25 cellular contexts compared by ENCODE assay signal in genomic region chr13:110229905-110230563, GRCh38.
A peak's percentile ranks its signal among the peaks of the same experiment; 100 is the strongest.
DNase-seq lines count a peak whose midpoint lies in the region; ATAC-seq and TF ChIP-seq lines count a peak whose summit lies in the region.
"Had no signal": no experiment of that assay in that cellular context is flagged by ENCODE, and none has a peak within 500 bp of the region (broad histone marks: within the 10 kb centered on the region; RNA-seq: fewer than 3 reads in every experiment).

No MANE protein-coding gene starts in this region.

- H3K4me3 Mint-ChIP-seq in stimulated activated naive CD8-positive, alpha-beta T cell treated with anti-CD3 and anti-CD28 coated beads, Interleukin-15, amount 100 ng/mL, for 72 hours, result no peak overlapping the region
- H3K4me3 Mint-ChIP-seq in endodermal cell (no peak overlapping the region), progenitor cell of endocrine pancreas (ENCODE audit: low read depth) (no peak overlapping the region)
- H3K4me3 Mint-ChIP-seq: activated naive CD8-positive, alpha-beta T cell treated with anti-CD3 and anti-CD28 coated beads for 36 hours; neural crest cell; T-helper 2 cell treated with Interferon-gamma antibody and Interleukin-4, amounts not matched to agents 5 μg/mL and 100 μg/mL, for 36 hours had no signal

- H3K9me3 Mint-ChIP-seq in stimulated activated naive CD8-positive, alpha-beta T cell treated with anti-CD3 and anti-CD28 coated beads, Interleukin-15, amount 100 ng/mL, for 72 hours, result no peaks in the 10 kb centered on the region
- H3K9me3 Mint-ChIP-seq in endodermal cell, result no peaks in the 10 kb centered on the region
- peaks cover 6% of the 10 kb centered on the region for H3K9me3 Mint-ChIP-seq in progenitor cell of endocrine pancreas (ENCODE audit: low read depth)
- H3K9me3 Mint-ChIP-seq: activated naive CD8-positive, alpha-beta T cell treated with anti-CD3 and anti-CD28 coated beads for 36 hours; neural crest cell; T-helper 2 cell treated with Interferon-gamma antibody and Interleukin-4, amounts not matched to agents 5 μg/mL and 100 μg/mL, for 36 hours had no signal

- peaks cover 32% of the 10 kb centered on the region for H3K36me3 Mint-ChIP-seq in endodermal cell (ENCODE audit: low read depth)
- peaks cover 3% of the 10 kb centered on the region for H3K36me3 Mint-ChIP-seq in progenitor cell of endocrine pancreas (ENCODE audit: insufficient read depth)
- H3K36me3 Mint-ChIP-seq: activated naive CD8-positive, alpha-beta T cell treated with anti-CD3 and anti-CD28 coated beads for 36 hours had no signal

- 79 to 95% methylated on average over 7 to 16 of the region's 16 CpGs for WGBS in endodermal cell (ENCODE audit: insufficient coverage in 1 of 2, insufficient read length in 1 of 2), 2 experiments

- no peak for DNase-seq in stimulated activated naive CD8-positive, alpha-beta T cell treated with anti-CD3 and anti-CD28 coated beads, Interleukin-15, amount 100 ng/mL, for 72 hours
- no peak for DNase-seq in stimulated activated naive CD8-positive, alpha-beta T cell treated with anti-CD3 and anti-CD28 coated beads, Interleukin-15, Interleukin-2, amounts not matched to agents 100 U/mL and 50 U/mL, for 24 hours
- DNase-seq in endodermal cell, result no peak
- DNase-seq in progenitor cell of endocrine pancreas (ENCODE audit: low spot score, unreplicated experiment), result no peak
- DNase-seq in uterus, result no peak
- DNase-seq in SW 1271 (lab: John Stamatoyannopoulos, UW), result no peak
- no peak for DNase-seq in caudate nucleus (lab: John Stamatoyannopoulos, UW)
- DNase-seq: activated naive CD8-positive, alpha-beta T cell treated with anti-CD3 and anti-CD28 coated beads for 36 hours; cerebellar nuclear complex; COR-L47; DMS79; foreskin keratinocyte; GM23248; hypothalamus; Kasumi-1; NCI-H187; NCI-H526 treated with DMSO at 0.1 percent for 48 hours; SK-N-SH; stimulated activated CD4-positive, alpha-beta T cell treated with anti-CD3 and anti-CD28 coated beads, Interleukin-2, amount 100 ng/mL, for 24 hours had no signal

- no peaks in the 10 kb centered on the region for H3K9me3 ChIP-seq in endodermal cell (ENCODE audit: control insufficient read depth, low read length)
- no peaks in the 10 kb centered on the region for H3K9me3 ChIP-seq in uterus
- H3K9me3 ChIP-seq: BLaER1, SK-N-SH had no signal

- no peak for TF ChIP-seq POLR2A in uterus (IDR thresholded peaks at IDR 0.05)

- peaks cover 64% of the 10 kb centered on the region for H3K27me3 Mint-ChIP-seq in stimulated activated naive CD8-positive, alpha-beta T cell treated with anti-CD3 and anti-CD28 coated beads, Interleukin-15, amount 100 ng/mL, for 72 hours
- H3K27me3 Mint-ChIP-seq in endodermal cell (ENCODE audit: insufficient read depth) (no peaks in the 10 kb centered on the region), progenitor cell of endocrine pancreas (peaks cover 21% of the 10 kb centered on the region)

- peaks cover 11% of the 10 kb centered on the region for H3K4me1 ChIP-seq in endodermal cell (ENCODE audit: control insufficient read depth, insufficient read depth, low read length)
- peaks cover 0 to 13% of the 10 kb centered on the region in 2 donors for H3K4me1 ChIP-seq in uterus
- H3K4me1 ChIP-seq: BLaER1, foreskin keratinocyte had no signal

- H3K4me3 ChIP-seq in endodermal cell (ENCODE audit: low read length) (no peak overlapping the region), uterus (no peak overlapping the region)
- H3K4me3 ChIP-seq: BLaER1, GM23248, skin epidermis had no signal

- H3K9ac ChIP-seq in endodermal cell (ENCODE audit: extremely low read depth, low read length, poor library complexity, severe bottlenecking), result no peak overlapping the region
- H3K9ac ChIP-seq: BLaER1, GM23248, SK-N-SH had no signal

- H3K36me3 ChIP-seq in endodermal cell (ENCODE audit: control insufficient read depth, insufficient read depth, low read length) (peaks cover 33% of the 10 kb centered on the region), uterus (no peaks in the 10 kb centered on the region)
- H3K36me3 ChIP-seq: BLaER1 had no signal

- intact Hi-C loops in uterus (cut with DNase I; ENCODE audit: low total_unique reads), result loop anchor here (10.0 kb wide), 1 partner anchor 185 kb away; no protein-coding TSS in a partner anchor

- ATAC-seq in stimulated activated naive CD8-positive, alpha-beta T cell treated with anti-CD3 and anti-CD28 coated beads, Interleukin-15, amount 100 ng/mL, for 72 hours, result peak; percentile 20
- no peak for ATAC-seq in stimulated activated naive CD8-positive, alpha-beta T cell treated with anti-CD3 and anti-CD28 coated beads, Interleukin-15, Interleukin-2, amounts not matched to agents 100 U/mL and 50 U/mL, for 24 hours
- ATAC-seq in HG02588 (IDR thresholded peaks at IDR 0.05; ENCODE audit: unreplicated experiment), result no peak

- no peak overlapping the region for H3K27ac Mint-ChIP-seq in stimulated activated naive CD8-positive, alpha-beta T cell treated with anti-CD3 and anti-CD28 coated beads, Interleukin-15, amount 100 ng/mL, for 72 hours
- peak overlapping the region; percentile 27 for H3K27ac Mint-ChIP-seq in endodermal cell
- H3K27ac Mint-ChIP-seq in progenitor cell of endocrine pancreas, result peak overlapping the region; percentile 22
- H3K27ac Mint-ChIP-seq: activated naive CD8-positive, alpha-beta T cell treated with anti-CD3 and anti-CD28 coated beads for 36 hours; T-helper 2 cell treated with Interferon-gamma antibody and Interleukin-4, amounts not matched to agents 5 μg/mL and 100 μg/mL, for 36 hours had no signal

- TF ChIP-seq CTCF in endodermal cell (conservative IDR thresholded peaks at IDR 0.05), result no peak
- TF ChIP-seq CTCF in progenitor cell of endocrine pancreas (IDR thresholded peaks at IDR 0.05; ENCODE audit: unreplicated experiment), result no peak
- TF ChIP-seq CTCF in uterus (IDR thresholded peaks at IDR 0.05), result no peak

- no peaks in the 10 kb centered on the region for H3K4me1 Mint-ChIP-seq in stimulated activated naive CD8-positive, alpha-beta T cell treated with anti-CD3 and anti-CD28 coated beads, Interleukin-15, amount 100 ng/mL, for 72 hours
- peaks cover 25% of the 10 kb centered on the region for H3K4me1 Mint-ChIP-seq in endodermal cell
- H3K4me1 Mint-ChIP-seq in progenitor cell of endocrine pancreas (ENCODE audit: low read depth), result peaks cover 14% of the 10 kb centered on the region
- H3K4me1 Mint-ChIP-seq: activated naive CD8-positive, alpha-beta T cell treated with anti-CD3 and anti-CD28 coated beads for 36 hours had no signal

- H3K27ac ChIP-seq in endodermal cell (ENCODE audit: low read depth, low read length) (no peak overlapping the region), uterus (peak overlapping the region; percentile 5 to 57), caudate nucleus (ENCODE audit: low read depth, low read length) (no peak overlapping the region)
- H3K27ac ChIP-seq: BLaER1, foreskin keratinocyte, GM23248, VCaP had no signal

- H3K27me3 ChIP-seq in endodermal cell (ENCODE audit: control insufficient read depth, insufficient read depth, low read length, poor library complexity, severe bottlenecking) (no peaks in the 10 kb centered on the region), uterus (no peaks in the 10 kb centered on the region)
- H3K27me3 ChIP-seq: BLaER1, foreskin keratinocyte had no signal

Comparison
In these comparisons a context has a peak if more than half of its experiments do, and no peak if none do; other contexts are left out.
1. H3K27ac Mint-ChIP-seq: peak in endodermal cell (single experiment) and progenitor cell of endocrine pancreas (single experiment); none in stimulated activated naive CD8-positive, alpha-beta T cell treated with anti-CD3 and anti-CD28 coated beads, Interleukin-15, amount 100 ng/mL, for 72 hours (0 of 2).
2. H3K27ac ChIP-seq: peak in uterus (2 of 2); none in endodermal cell (single experiment) and caudate nucleus (single experiment).